In the genomic region with DNA sequence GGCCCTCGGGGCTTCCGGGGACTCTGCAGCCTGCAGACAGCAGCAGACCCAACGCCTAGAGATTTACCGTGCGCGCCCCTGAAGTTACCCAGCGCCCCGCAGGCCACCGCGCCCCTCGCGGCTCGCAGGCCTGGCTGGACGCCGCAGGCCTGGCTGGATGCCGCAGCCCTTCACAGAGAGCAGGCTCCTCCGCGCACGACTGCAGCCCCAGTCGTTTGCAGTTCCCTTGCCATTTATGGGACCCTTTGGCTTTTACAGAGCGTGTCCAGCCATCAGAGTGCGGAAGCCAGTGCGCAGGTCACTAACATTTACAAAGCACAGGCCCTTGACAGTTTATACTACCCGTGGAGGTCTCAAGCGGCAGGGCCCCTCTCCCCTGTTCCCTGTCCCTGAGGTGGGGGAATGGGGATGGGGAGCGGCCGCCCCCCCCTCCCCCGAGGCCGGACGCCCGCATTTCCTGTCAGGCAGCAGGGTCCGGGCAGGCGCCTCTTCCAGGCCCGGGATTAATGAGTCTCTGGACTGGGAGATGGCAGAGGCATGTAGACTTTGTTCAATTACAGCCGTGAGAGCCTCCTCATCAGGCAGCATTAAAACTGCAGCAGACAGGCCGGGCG, we compare ENCODE assay signal across 8 cellular contexts. TPM values are rescaled to one million over a fixed set of nuclear protein-coding genes. Genes with fewer than 3 reads are reported as not detected.
DNase-seq lines count a peak whose midpoint lies in the region; ATAC-seq and TF ChIP-seq lines count a peak whose summit lies in the region.
"Not testable (repeated sequence)": the region's sequence is repeated elsewhere in the genome, so short reads cannot be mapped to it uniquely, and the experiment has no call there.

No MANE protein-coding gene starts in this region.

- CTCF ChIA-PET in activated CD4-positive, alpha-beta memory T cell treated with anti-CD3 and anti-CD28 coated beads for 36 hours (lab: Charles Lee): not testable (repeated sequence)

- intact Hi-C loops in activated CD4-positive, alpha-beta memory T cell treated with anti-CD3 and anti-CD28 coated beads for 36 hours (cut with micrococcal nuclease); left cardiac atrium (cut with DNase I); mucosa of descending colon (cut with DNase I, micrococcal nuclease); sciatic nerve (cut with DNase I): not testable (repeated sequence)

- ATAC-seq in GM21576 (IDR thresholded peaks at IDR 0.05; ENCODE audit: unreplicated experiment) (peak; percentile 21), left cardiac atrium (peak; percentile 63 to 68), mucosa of descending colon (peak; percentile 17), sciatic nerve (peak; percentile 6)

- TF ChIP-seq CTCF in BE2C (IDR thresholded peaks at IDR 0.05; ENCODE audit: low read depth, low read length); mucosa of descending colon (IDR thresholded peaks at IDR 0.05): not testable (repeated sequence)

- DNase-seq in BE2C (peak; percentile 46), NCI-H1092 treated with DMSO at 0.1 percent for 48 hours (lab: John Stamatoyannopoulos, UW) (peak; percentile 12), dermis blood vessel endothelial cell (peak; percentile 36), mucosa of descending colon (peak in 1 of 3 donors; percentile 50), sciatic nerve (ENCODE audit: low spot score) (peak; percentile 60)
- peak; percentile 8 for DNase-seq in activated CD4-positive, alpha-beta memory T cell treated with anti-CD3 and anti-CD28 coated beads for 36 hours
- not testable (repeated sequence) for DNase-seq in left cardiac atrium

- H3K27me3 ChIP-seq in BE2C: not testable (repeated sequence)

- not testable (repeated sequence) for H3K9me3 ChIP-seq in BE2C, mucosa of descending colon

- not testable (repeated sequence) for H3K27me3 Mint-ChIP-seq in activated CD4-positive, alpha-beta memory T cell treated with anti-CD3 and anti-CD28 coated beads for 36 hours

- H3K4me1 Mint-ChIP-seq in activated CD4-positive, alpha-beta memory T cell treated with anti-CD3 and anti-CD28 coated beads for 36 hours (ENCODE audit: low read depth): not testable (repeated sequence)

- H3K4me3 ChIP-seq in BE2C (ENCODE audit: low read depth, low read length); mucosa of descending colon: not testable (repeated sequence)

- not testable (repeated sequence) for H3K4me3 Mint-ChIP-seq in activated CD4-positive, alpha-beta memory T cell treated with anti-CD3 and anti-CD28 coated beads for 36 hours

- H3K9me3 Mint-ChIP-seq in activated CD4-positive, alpha-beta memory T cell treated with anti-CD3 and anti-CD28 coated beads for 36 hours: not testable (repeated sequence)

- H3K4me1 ChIP-seq in BE2C: not testable (repeated sequence)
- H3K4me1 ChIP-seq in mucosa of descending colon (ENCODE audit: low read depth): peaks cover 13% of the 10 kb centered on the region

- POLR2A ChIA-PET in activated CD4-positive, alpha-beta memory T cell treated with anti-CD3 and anti-CD28 coated beads for 36 hours (lab: Charles Lee): not testable (repeated sequence)

- H3K36me3 Mint-ChIP-seq in activated CD4-positive, alpha-beta memory T cell treated with anti-CD3 and anti-CD28 coated beads for 36 hours: not testable (repeated sequence)

- H3K36me3 ChIP-seq in BE2C; mucosa of descending colon (ENCODE audit: low read depth): not testable (repeated sequence)

- not testable (repeated sequence) for H3K27ac Mint-ChIP-seq in activated CD4-positive, alpha-beta memory T cell treated with anti-CD3 and anti-CD28 coated beads for 36 hours

RNA-seq across cellular contexts. Expression of gene MAP2K3, which starts 32.5 kb away (rescaled TPM):
- 15.8 TPM for polyA plus RNA-seq in BE2C (2012; ENCODE audit: insufficient read depth, insufficient read length, low read depth)
- 100 to 1,000 TPM; 132 to 134 TPM for total RNA-seq in activated CD4-positive, alpha-beta memory T cell treated with anti-CD3 and anti-CD28 coated beads for 36 hours
- total RNA-seq in dermis blood vessel endothelial cell (20.8 and 39.0 TPM in 2 replicates), left cardiac atrium (10 to 100 TPM; 38.9 to 64.7 TPM), mucosa of descending colon (10 to 100 TPM; 46.0 to 75.5 (median 67.1) TPM), sciatic nerve (42.2 TPM)

RNA-seq across cellular contexts. Expression of gene KCNJ12, which starts 59.2 kb away (rescaled TPM):
- polyA plus RNA-seq in BE2C (2012; ENCODE audit: insufficient read depth, insufficient read length, low read depth): 11.5 TPM
- not detected for total RNA-seq in activated CD4-positive, alpha-beta memory T cell treated with anti-CD3 and anti-CD28 coated beads for 36 hours
- total RNA-seq in dermis blood vessel endothelial cell (0.14 and 0.51 TPM in 2 replicates), left cardiac atrium (10 to 100 TPM; 12.0 to 16.5 TPM), mucosa of descending colon (1 to 10 TPM in 2 of 3 donors, under 1 TPM in 1; 0.67 to 1.9 (median 1.1) TPM), sciatic nerve (1.0 TPM)

Comparison
In these comparisons a context has a peak if more than half of its experiments do, and no peak if none do; other contexts are left out.
1. ATAC-seq: peak in every context shown above with its lines; median percentile 66 in left cardiac atrium; 21 in GM21576; 17 in mucosa of descending colon; 6 in sciatic nerve.